Comparison of ENCODE assay signal across 17 cellular contexts in genomic region chr21:29105218-29105617, GRCh38. TPM values are rescaled to one million over a fixed set of nuclear protein-coding genes. Genes with fewer than 3 reads are reported as not detected.
DNase-seq lines count a peak whose midpoint lies in the region; ATAC-seq, FAIRE-seq and TF ChIP-seq lines count a peak whose summit lies in the region.
"Had no signal": no experiment of that assay in that cellular context is flagged by ENCODE, and none has a peak within 500 bp of the region (broad histone marks: within the 10 kb centered on the region; RNA-seq: fewer than 3 reads in every experiment).

No MANE protein-coding gene starts in this region.

- intact Hi-C loops in A673 (cut with micrococcal nuclease; ENCODE audit: unreplicated experiment), result no loop called here

- H3K36me3 Mint-ChIP-seq in stimulated activated naive B cell treated with anti-CD40 and anti-IgM and Interleukin-4, amounts not matched to agents 10 μg/mL and 1 μg/mL and 100 μg/mL, for 72 hours, result peaks cover 13 to 23% of the 10 kb centered on the region in 2 donors

- BruUV-seq in A673 (replicated peaks; lab: Mats Ljungman, UMichigan), result no TSS peak

- no peak overlapping the region for H3K27ac Mint-ChIP-seq in stimulated activated naive B cell treated with anti-CD40 and anti-IgM and Interleukin-4, amounts not matched to agents 10 μg/mL and 1 μg/mL and 100 μg/mL, for 72 hours
- H3K27ac Mint-ChIP-seq: activated CD4-positive, alpha-beta T cell treated with anti-CD3 and anti-CD28 coated beads, Interleukin-2, amount 10 ng/mL, durations not matched to agents 24 days and 14 days had no signal

- H3K4me1 ChIP-seq in A673 (ENCODE audit: insufficient read depth, low read length, poor library complexity, severe bottlenecking), result peaks cover 7% of the 10 kb centered on the region
- H3K4me1 ChIP-seq: ascending aorta had no signal

- no peaks in the 10 kb centered on the region for H3K27me3 Mint-ChIP-seq in stimulated activated naive B cell treated with anti-CD40 and anti-IgM and Interleukin-4, amounts not matched to agents 10 μg/mL and 1 μg/mL and 100 μg/mL, for 72 hours

- in situ Hi-C loops in ACHN (cut with HindIII; ENCODE audit: low pct_ligation_motif_present, low pct_unique_long_range_greater_than_20kb, low sequenced_read_pairs), result no loop called here

- no peaks in the 10 kb centered on the region for H3K27me3 ChIP-seq in A673 (replicated peaks; ENCODE audit: insufficient read depth, low read depth, low read length, poor library complexity)
- H3K27me3 ChIP-seq: ascending aorta had no signal

- H3K9me3 Mint-ChIP-seq in stimulated activated naive B cell treated with anti-CD40 and anti-IgM and Interleukin-4, amounts not matched to agents 10 μg/mL and 1 μg/mL and 100 μg/mL, for 72 hours, result no peaks in the 10 kb centered on the region
- H3K9me3 Mint-ChIP-seq: activated CD4-positive, alpha-beta T cell treated with anti-CD3 and anti-CD28 coated beads, Interleukin-2, amount 10 ng/mL, durations not matched to agents 24 days and 14 days had no signal

- FAIRE-seq in HTR-8/SVneo (lab: Jason Lieb, UNC), result peak; percentile 87
- FAIRE-seq: GM12878, GM19239, urothelium cell line had no signal

- no peaks in the 10 kb centered on the region for H3K9me3 ChIP-seq in A673 (ENCODE audit: low read depth, low read length, poor library complexity, severe bottlenecking)
- H3K9me3 ChIP-seq: ascending aorta had no signal

- no peaks in the 10 kb centered on the region for H3K36me3 ChIP-seq in A673 (ENCODE audit: insufficient read depth, low read length, poor library complexity, severe bottlenecking)

- H3K27ac ChIP-seq in A673 (ENCODE audit: low read depth, low read length, poor library complexity, severe bottlenecking), result no peak overlapping the region
- H3K27ac ChIP-seq: ascending aorta, parathyroid adenoma had no signal

- no peak overlapping the region for H3K4me3 Mint-ChIP-seq in stimulated activated naive B cell treated with anti-CD40 and anti-IgM and Interleukin-4, amounts not matched to agents 10 μg/mL and 1 μg/mL and 100 μg/mL, for 72 hours
- H3K4me3 Mint-ChIP-seq: activated CD4-positive, alpha-beta T cell treated with anti-CD3 and anti-CD28 coated beads, Interleukin-2, amount 10 ng/mL, durations not matched to agents 24 days and 14 days had no signal

- POLR2A ChIA-PET in A673 (lab: Charles Lee; ENCODE audit: low non-redundant PET), result no interaction called here

- no peak for ATAC-seq in stimulated activated naive B cell treated with anti-CD40 and anti-IgM and Interleukin-4, amounts not matched to agents 10 μg/mL and 1 μg/mL and 100 μg/mL, for 72 hours (replicated peaks)

- CTCF ChIA-PET in A673 (lab: Charles Lee), result no interaction called here

- H3K4me1 Mint-ChIP-seq in stimulated activated naive B cell treated with anti-CD40 and anti-IgM and Interleukin-4, amounts not matched to agents 10 μg/mL and 1 μg/mL and 100 μg/mL, for 72 hours, result peaks cover 2 to 5% of the 10 kb centered on the region in 2 donors

- TF ChIP-seq CTCF in A673 (conservative IDR thresholded peaks at IDR 0.05; ENCODE audit: low read depth, low read length), result no peak

- H3K4me3 ChIP-seq in A673 (ENCODE audit: low read depth, low read length, poor library complexity, severe bottlenecking), result no peak overlapping the region
- H3K4me3 ChIP-seq: ascending aorta, GM12878, lung had no signal

- DNase-seq in ACHN (peak; percentile 60), HTR-8/SVneo (ENCODE audit: insufficient read length, low spot score) (peak; percentile 40), astrocyte of the hippocampus (ENCODE audit: low read depth, low spot score) (peak; percentile 14), kidney tubule cell (ENCODE audit: low spot score) (peak; percentile 97), NCI-H2081 treated with DMSO at 0.1 percent for 48 hours (lab: John Stamatoyannopoulos, UW) (no peak), NCI-H2196 (lab: John Stamatoyannopoulos, UW; ENCODE audit: unreplicated experiment) (no peak), A673 (ENCODE audit: low spot score) (no peak)
- no peak for DNase-seq in stimulated activated naive B cell treated with anti-CD40 and anti-IgM and Interleukin-4, amounts not matched to agents 10 μg/mL and 1 μg/mL and 100 μg/mL, for 72 hours
- DNase-seq: activated CD4-positive, alpha-beta T cell treated with anti-CD3 and anti-CD28 coated beads, Interleukin-2, amount 10 ng/mL, durations not matched to agents 24 days and 14 days; DMS53; GOT3 had no signal

RNA-seq across cellular contexts. Expression of gene MAP3K7CL, which starts 25.2 kb away (rescaled TPM):
- 2.2 and 3.1 TPM in 2 replicates for total RNA-seq in A673 (2021)

RNA-seq across cellular contexts. Expression of gene CCT8, which starts 31.8 kb away (rescaled TPM):
- total RNA-seq in A673 (2021), result 397 and 415 TPM in 2 replicates

Comparison
In these comparisons a context has a peak if more than half of its experiments do, and no peak if none do; other contexts are left out.
1. DNase-seq: peak in ACHN (single experiment), HTR-8/SVneo (single experiment), astrocyte of the hippocampus (single experiment) and kidney tubule cell (single experiment); none in stimulated activated naive B cell treated with anti-CD40 and anti-IgM and Interleukin-4, amounts not matched to agents 10 μg/mL and 1 μg/mL and 100 μg/mL, for 72 hours (single experiment), NCI-H2081 treated with DMSO at 0.1 percent for 48 hours (single experiment), NCI-H2196 (single experiment) and A673 (single experiment).